Comparison of ENCODE assay signal across 8 cellular contexts in genomic region chr5:172910828-172911627, GRCh38. TPM values are rescaled to one million over a fixed set of nuclear protein-coding genes. Genes with fewer than 3 reads are reported as not detected.
A peak's percentile ranks its signal among the peaks of the same experiment; 100 is the strongest.
DNase-seq lines count a peak whose midpoint lies in the region; ATAC-seq, FAIRE-seq and TF ChIP-seq lines count a peak whose summit lies in the region.

No MANE protein-coding gene starts in this region.

- H3K27ac ChIP-seq in A549 (peak overlapping the region; percentile 98 to 100), transverse colon (peak overlapping the region; percentile 44 to 74 (median 65))

- DNase-seq in A549 (ENCODE audit: low read depth in 1 of 2, low spot score in 1 of 2) (peak; percentile 67 to 96), GM12864 (ENCODE audit: low read depth) (no peak), NB4 (ENCODE audit: low read depth) (peak; percentile 48), MCF 10A (ENCODE audit: unreplicated experiment) (peak; percentile 99), lower leg skin (ENCODE audit: low spot score in 2 of 2) (peak; percentile 80 to 96), transverse colon (peak; percentile 67), cerebellum (ENCODE audit: low spot score) (no peak), globus pallidus (ENCODE audit: low spot score) (no peak)

- intact Hi-C loops in MCF 10A (cut with micrococcal nuclease) (loop anchor here (1.0 to 2.0 kb wide), 7 partner anchors 21 to 415 kb away; partner anchors contain the start of genes DUSP1 and ERGIC1), lower leg skin (cut with DNase I; ENCODE audit: low total_unique reads) (no loop called here), transverse colon (cut with DNase I; ENCODE audit: low total_unique reads) (no loop called here)

- CTCF ChIA-PET in A549 (lab: Yijun Ruan, JAX) (interaction anchor here (0.6 to 10.0 kb wide), 21 partner anchors 10 to 204 kb away, joined by 3 to 99 read pairs (median 4); partner anchors contain the start of gene DUSP1), MCF 10A (lab: Yijun Ruan, JAX) (interaction anchor here (0.6 to 1.5 kb wide), 4 partner anchors 141 to 234 kb away, joined by 3 to 6 read pairs (median 4); no protein-coding TSS in a partner anchor)

- no peak overlapping the region for H3K4me3 Mint-ChIP-seq in MCF 10A (ENCODE audit: unreplicated experiment)

- peak; percentile 85 to 91 for ATAC-seq in A549

- no peak overlapping the region for H3K4me3 ChIP-seq in A549
- H3K4me3 ChIP-seq in GM12864 (ENCODE audit: low read depth, low read length) = no peak overlapping the region
- no peak overlapping the region for H3K4me3 ChIP-seq in NB4 (ENCODE audit: low read depth, low read length)
- H3K4me3 ChIP-seq in lower leg skin (ENCODE audit: low read depth, poor library complexity, severe bottlenecking) = no peak overlapping the region
- H3K4me3 ChIP-seq in transverse colon = no peak overlapping the region

- peak; percentile 82 to 87 for TF ChIP-seq RAD21 in A549 (conservative IDR thresholded peaks at IDR 0.05 in 1 of 2, IDR thresholded peaks at IDR 0.05 in 1 of 2)

- H3K36me3 ChIP-seq in transverse colon = peaks cover 0 to 15% (median 4%) of the 10 kb centered on the region in 4 donors

- TF ChIP-seq POLR2A in A549 (IDR thresholded peaks at IDR 0.05; ENCODE audit: low read length) = no peak
- no peak for TF ChIP-seq POLR2A in NB4 (IDR thresholded peaks at IDR 0.05; ENCODE audit: extremely low read depth, insufficient read length)
- no peak for TF ChIP-seq POLR2A in lower leg skin (IDR thresholded peaks at IDR 0.05)
- TF ChIP-seq POLR2A in transverse colon (IDR thresholded peaks at IDR 0.05) = no peak

- peak overlapping the region; percentile 90 for H3K27ac Mint-ChIP-seq in MCF 10A (ENCODE audit: low read depth, unreplicated experiment)

- BruUV-seq in MCF 10A (replicated peaks; lab: Mats Ljungman, UMichigan) = TSS peak; percentile 21

- in situ Hi-C loops in transverse colon (cut with MboI; ENCODE audit: low pct_ligation_motif_present in 1 of 4, low pct_unique_long_range_greater_than_20kb in 1 of 4, low sequenced_read_pairs in 3 of 4) = no loop called here

- H3K27me3 ChIP-seq in transverse colon = no peaks in the 10 kb centered on the region

- no peaks in the 10 kb centered on the region for H3K27me3 Mint-ChIP-seq in MCF 10A (ENCODE audit: insufficient read depth, unreplicated experiment)

- no peaks in the 10 kb centered on the region for H3K9me3 Mint-ChIP-seq in MCF 10A (ENCODE audit: unreplicated experiment)

- peak overlapping the region; percentile 55 for H3K4me2 ChIP-seq in A549

- FAIRE-seq in A549 (lab: Jason Lieb, UNC) = no peak

- TF ChIP-seq CTCF in A549 (IDR thresholded peaks at IDR 0.05) (peak; percentile 70), GM12864 (IDR thresholded peaks at IDR 0.05; ENCODE audit: low read depth, low read length, missing control alignments) (peak; percentile 39), NB4 (IDR thresholded peaks at IDR 0.05; ENCODE audit: low read depth, low read length) (no peak), MCF 10A (IDR thresholded peaks at IDR 0.05; ENCODE audit: unreplicated experiment) (peak; percentile 50), lower leg skin (IDR thresholded peaks at IDR 0.05) (no peak), transverse colon (IDR thresholded peaks at IDR 0.05) (peak in 4 of 5 experiments; percentile 15 to 27 (median 19))

- peak; percentile 98 to 99 for TF ChIP-seq EP300 in A549 (IDR thresholded peaks at IDR 0.05)
- TF ChIP-seq EP300 in transverse colon (IDR thresholded peaks at IDR 0.05; ENCODE audit: low read depth) = no peak

- H3K36me3 Mint-ChIP-seq in MCF 10A (ENCODE audit: insufficient read depth, unreplicated experiment) = peaks cover 69% of the 10 kb centered on the region

- peaks cover 43% of the 10 kb centered on the region for H3K4me1 Mint-ChIP-seq in MCF 10A (ENCODE audit: insufficient read depth, unreplicated experiment)

- POLR2A ChIA-PET in A549 (lab: Yijun Ruan, JAX) = interaction anchor here (0.7 to 2.0 kb wide), 5 partner anchors 9 to 196 kb away, joined by 3 to 10 read pairs (median 5); partner anchors contain the start of gene DUSP1
- POLR2A ChIA-PET in MCF 10A (lab: Yijun Ruan, JAX) = interaction anchor here (0.7 to 5.6 kb wide), 16 partner anchors 9 to 481 kb away, joined by 3 to 56 read pairs (median 4); partner anchors contain the start of gene DUSP1

- H3K4me1 ChIP-seq in A549 (peaks cover 68% of the 10 kb centered on the region), transverse colon (peaks cover 0 to 18% (median 3%) of the 10 kb centered on the region in 4 donors)

- WGBS in A549 (ENCODE audit: missing lambda C conversion rate) = 15% methylated on average over 6 of the region's 9 CpGs
- WGBS in lower leg skin, 2 donors = 51 to 58% methylated on average over 9 of the region's 9 CpGs
- 73 to 100% methylated on average over 1 to 9 of the region's 9 CpGs for WGBS in transverse colon (ENCODE audit: low coverage in 1 of 2), 2 donors

- H3K9me3 ChIP-seq in A549 = no peaks in the 10 kb centered on the region
- no peaks in the 10 kb centered on the region for H3K9me3 ChIP-seq in transverse colon

TF ChIP-seq in A549, 52 proteins besides CTCF, POLR2A, EP300 and RAD21 (continues in another document):
- 0 out of 2 replicates have a peak, but pooled peaks have one; percentile 77 for TF ChIP-seq RCOR1 (IDR thresholded peaks at IDR 0.05; ENCODE audit: low read depth, low read length)
- TF ChIP-seq CBX8 (IDR thresholded peaks at IDR 0.05) = no peak
- no peak for TF ChIP-seq MAZ (IDR thresholded peaks at IDR 0.05; ENCODE audit: borderline replicate concordance, low read depth, low read length)
- peak; percentile 90 for TF ChIP-seq KDM1A (IDR thresholded peaks at IDR 0.05; ENCODE audit: low read depth)
- peak; percentile 51 for TF ChIP-seq MAFK (IDR thresholded peaks at IDR 0.05; ENCODE audit: partially characterized antibody)
- TF ChIP-seq PBX3 (IDR thresholded peaks at IDR 0.05) = peak; percentile 75
- TF ChIP-seq CHD4 (IDR thresholded peaks at IDR 0.05; ENCODE audit: borderline replicate concordance) = no peak; the same call in 1 of the 2 replicates
- no peak for TF ChIP-seq POLR2AphosphoS2 (conservative IDR thresholded peaks at IDR 0.05; ENCODE audit: low read length)
- TF ChIP-seq JUN (IDR thresholded peaks at IDR 0.05) = peak; percentile 98 to 99
- TF ChIP-seq HDAC2 (IDR thresholded peaks at IDR 0.05) = 0 out of 2 replicates have a peak, but pooled peaks have one; percentile 51
- peak; percentile 99 for TF ChIP-seq HOXA7 (CRISPR knock-in tag; IDR thresholded peaks at IDR 0.05)
- no peak for TF ChIP-seq NFE2L2 (conservative IDR thresholded peaks at IDR 0.05; ENCODE audit: low read length)
- TF ChIP-seq, protein P1, sequence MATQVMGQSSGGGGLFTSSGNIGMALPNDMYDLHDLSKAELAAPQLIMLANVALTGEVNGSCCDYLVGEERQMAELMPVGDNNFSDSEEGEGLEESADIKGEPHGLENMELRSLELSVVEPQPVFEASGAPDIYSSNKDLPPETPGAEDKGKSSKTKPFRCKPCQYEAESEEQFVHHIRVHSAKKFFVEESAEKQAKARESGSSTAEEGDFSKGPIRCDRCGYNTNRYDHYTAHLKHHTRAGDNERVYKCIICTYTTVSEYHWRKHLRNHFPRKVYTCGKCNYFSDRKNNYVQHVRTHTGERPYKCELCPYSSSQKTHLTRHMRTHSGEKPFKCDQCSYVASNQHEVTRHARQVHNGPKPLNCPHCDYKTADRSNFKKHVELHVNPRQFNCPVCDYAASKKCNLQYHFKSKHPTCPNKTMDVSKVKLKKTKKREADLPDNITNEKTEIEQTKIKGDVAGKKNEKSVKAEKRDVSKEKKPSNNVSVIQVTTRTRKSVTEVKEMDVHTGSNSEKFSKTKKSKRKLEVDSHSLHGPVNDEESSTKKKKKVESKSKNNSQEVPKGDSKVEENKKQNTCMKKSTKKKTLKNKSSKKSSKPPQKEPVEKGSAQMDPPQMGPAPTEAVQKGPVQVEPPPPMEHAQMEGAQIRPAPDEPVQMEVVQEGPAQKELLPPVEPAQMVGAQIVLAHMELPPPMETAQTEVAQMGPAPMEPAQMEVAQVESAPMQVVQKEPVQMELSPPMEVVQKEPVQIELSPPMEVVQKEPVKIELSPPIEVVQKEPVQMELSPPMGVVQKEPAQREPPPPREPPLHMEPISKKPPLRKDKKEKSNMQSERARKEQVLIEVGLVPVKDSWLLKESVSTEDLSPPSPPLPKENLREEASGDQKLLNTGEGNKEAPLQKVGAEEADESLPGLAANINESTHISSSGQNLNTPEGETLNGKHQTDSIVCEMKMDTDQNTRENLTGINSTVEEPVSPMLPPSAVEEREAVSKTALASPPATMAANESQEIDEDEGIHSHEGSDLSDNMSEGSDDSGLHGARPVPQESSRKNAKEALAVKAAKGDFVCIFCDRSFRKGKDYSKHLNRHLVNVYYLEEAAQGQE (IDR thresholded peaks at IDR 0.05) = no peak
- TF ChIP-seq, protein P2, sequence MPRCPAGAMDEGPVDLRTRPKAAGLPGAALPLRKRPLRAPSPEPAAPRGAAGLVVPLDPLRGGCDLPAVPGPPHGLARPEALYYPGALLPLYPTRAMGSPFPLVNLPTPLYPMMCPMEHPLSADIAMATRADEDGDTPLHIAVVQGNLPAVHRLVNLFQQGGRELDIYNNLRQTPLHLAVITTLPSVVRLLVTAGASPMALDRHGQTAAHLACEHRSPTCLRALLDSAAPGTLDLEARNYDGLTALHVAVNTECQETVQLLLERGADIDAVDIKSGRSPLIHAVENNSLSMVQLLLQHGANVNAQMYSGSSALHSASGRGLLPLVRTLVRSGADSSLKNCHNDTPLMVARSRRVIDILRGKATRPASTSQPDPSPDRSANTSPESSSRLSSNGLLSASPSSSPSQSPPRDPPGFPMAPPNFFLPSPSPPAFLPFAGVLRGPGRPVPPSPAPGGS (IDR thresholded peaks at IDR 0.05) = peak; percentile 82; the same call in 2 of the 3 replicates

RNA-seq across cellular contexts. Expression of gene RPL26L1, which starts 48.2 kb away (rescaled TPM):
- polyA plus RNA-seq in A549 (2011; rRNA removed) = 109 and 157 TPM in 2 replicates
- polyA plus RNA-seq in A549 (2012; cell fraction: cytosol; rRNA removed) = 170 and 222 TPM in 2 replicates
- 83.2 and 128 TPM in 2 replicates for polyA plus RNA-seq in A549 (2012; cell fraction: nucleus; rRNA removed)
- 146 to 160 TPM (median 150 TPM) in 3 replicates for polyA plus RNA-seq in A549 (2017; fragmentation: RNase III; extraction: RNeasy Plus Mini Kit Qiagen cat#74134 plus additional on column Dnase treatment)
- 62.0 and 65.1 TPM in 2 replicates for polyA minus RNA-seq in A549 (2011; rRNA and poly(A)+ RNA removed)
- 103 and 119 TPM in 2 replicates for total RNA-seq in MCF 10A (2022)
- total RNA-seq in lower leg skin = 10 to 100 TPM; 14.7 to 19.0 (median 17.7) TPM
- total RNA-seq in transverse colon = 10 to 100 TPM in 2 of 4 donors, 1 to 10 TPM in 1, not detected in 1; 1.6 to 22.3 (median 19.5) TPM
- total RNA-seq in cerebellum = 19.5 TPM

Comparison
In these comparisons a context has a peak if more than half of its experiments do, and no peak if none do; other contexts are left out.
1. DNase-seq: peak in A549 (2 of 2), NB4 (single experiment), MCF 10A (single experiment), lower leg skin (2 of 2) and transverse colon (single experiment); none in GM12864 (single experiment), cerebellum (single experiment) and globus pallidus (single experiment).
2. CTCF ChIP-seq: peak in A549 (single experiment), GM12864 (single experiment), MCF 10A (single experiment) and transverse colon (4 of 5); none in NB4 (single experiment) and lower leg skin (0 of 3).